9 cellular contexts compared by ENCODE assay signal in genomic region chr20:32019156-32019510, GRCh38. TPM values are rescaled to one million over a fixed set of nuclear protein-coding genes. Genes with fewer than 3 reads are reported as not detected.
DNase-seq lines count a peak whose midpoint lies in the region; ATAC-seq and TF ChIP-seq lines count a peak whose summit lies in the region.
"Had no signal": no experiment of that assay in that cellular context is flagged by ENCODE, and none has a peak within 500 bp of the region (broad histone marks: within the 10 kb centered on the region; RNA-seq: fewer than 3 reads in every experiment).

No MANE protein-coding gene starts in this region.

- no peak for ATAC-seq in activated naive CD8-positive, alpha-beta T cell treated with anti-CD3 and anti-CD28 coated beads, Interleukin-2, amount 50 U/mL, for 24 hours
- peak; percentile 11 for ATAC-seq in mucosa of descending colon

- no peak overlapping the region for H3K27ac ChIP-seq in testis

- no peaks in the 10 kb centered on the region for H3K36me3 ChIP-seq in mucosa of descending colon (ENCODE audit: low read depth)
- H3K36me3 ChIP-seq in testis (ENCODE audit: low read depth, missing control alignments) = no peaks in the 10 kb centered on the region

- no peaks in the 10 kb centered on the region for H3K27me3 ChIP-seq in testis

- no peaks in the 10 kb centered on the region for H3K36me3 Mint-ChIP-seq in activated naive CD8-positive, alpha-beta T cell treated with anti-CD3 and anti-CD28 coated beads, Interleukin-2, amount 50 U/mL, for 24 hours (ENCODE audit: low read depth)

- peaks cover 19% of the 10 kb centered on the region for H3K4me1 Mint-ChIP-seq in activated naive CD8-positive, alpha-beta T cell treated with anti-CD3 and anti-CD28 coated beads, Interleukin-2, amount 50 U/mL, for 24 hours

- H3K4me3 Mint-ChIP-seq in activated naive CD8-positive, alpha-beta T cell treated with anti-CD3 and anti-CD28 coated beads, Interleukin-2, amount 50 U/mL, for 24 hours = peak overlapping the region; percentile 71

- H3K9me3 Mint-ChIP-seq in activated naive CD8-positive, alpha-beta T cell treated with anti-CD3 and anti-CD28 coated beads, Interleukin-2, amount 50 U/mL, for 24 hours = no peaks in the 10 kb centered on the region

- H3K4me1 ChIP-seq in mucosa of descending colon (ENCODE audit: low read depth) (peaks cover 7% of the 10 kb centered on the region), testis (no peaks in the 10 kb centered on the region)

- WGBS in testis, 2 donors = 0 to 1% methylated on average over 14 to 15 of the region's 42 CpGs

- TF ChIP-seq CTCF in LNCaP clone FGC (IDR thresholded peaks at IDR 0.05; ENCODE audit: control insufficient read depth, extremely low read depth, insufficient read depth) (peak; percentile 29; the same call in 1 of the 2 replicates), mucosa of descending colon (IDR thresholded peaks at IDR 0.05) (no peak), testis (IDR thresholded peaks at IDR 0.05) (no peak)

- H3K27ac Mint-ChIP-seq in activated naive CD8-positive, alpha-beta T cell treated with anti-CD3 and anti-CD28 coated beads, Interleukin-2, amount 50 U/mL, for 24 hours = no peak overlapping the region

- intact Hi-C loops in mucosa of descending colon (cut with DNase I, micrococcal nuclease) = no loop called here
- intact Hi-C loops in testis (cut with DNase I; ENCODE audit: low total_unique reads) = no loop called here

- H3K4me3 ChIP-seq in LNCaP clone FGC (ENCODE audit: low read depth, low read length) (no peak overlapping the region), mucosa of descending colon (no peak overlapping the region), testis (peak overlapping the region in 1 of 2 donors; percentile 45)

- DNase-seq in EH (ENCODE audit: low read depth) (peak; percentile 3), LNCaP clone FGC (ENCODE audit: low read depth) (no peak), mucosa of descending colon (no peak), NK-92 (lab: John Stamatoyannopoulos, UW; ENCODE audit: unreplicated experiment) (no peak), HPDE6-E6E7 (ENCODE audit: extremely low spot score) (no peak), testis (no peak)
- DNase-seq in activated naive CD8-positive, alpha-beta T cell treated with anti-CD3 and anti-CD28 coated beads, Interleukin-2, amount 50 U/mL, for 24 hours = no peak
- DNase-seq in activated CD8-positive, alpha-beta memory T cell treated with anti-CD3 and anti-CD28 coated beads, Interleukin-2, amount 50 U/mL, for 48 hours = no peak

- H3K27me3 Mint-ChIP-seq in activated naive CD8-positive, alpha-beta T cell treated with anti-CD3 and anti-CD28 coated beads, Interleukin-2, amount 50 U/mL, for 24 hours = peaks cover 71% of the 10 kb centered on the region

- no peak for TF ChIP-seq POLR2A in testis (IDR thresholded peaks at IDR 0.05)

- H3K9me3 ChIP-seq in mucosa of descending colon = no peaks in the 10 kb centered on the region
- no peaks in the 10 kb centered on the region for H3K9me3 ChIP-seq in testis

RNA-seq across cellular contexts. Expression of gene CCM2L, which starts 8.9 kb away (rescaled TPM):
- total RNA-seq in mucosa of descending colon (1 to 10 TPM; 1.2 to 3.7 (median 1.8) TPM), testis (1 to 10 TPM; 2.7 to 3.0 TPM)
- 3.5 TPM for polyA plus RNA-seq in testis (ENCODE audit: insufficient read depth, low read depth, low replicate concordance)
- total RNA-seq: NCI-H460 had no signal

RNA-seq across cellular contexts. Expression of gene HCK, which starts 32.9 kb away (rescaled TPM):
- total RNA-seq in mucosa of descending colon (10 to 100 TPM in 2 of 3 donors, 1 to 10 TPM in 1; 6.2 to 17.3 (median 13.4) TPM), testis (1 to 10 TPM; 1.3 to 4.5 TPM)
- polyA plus RNA-seq in testis (ENCODE audit: insufficient read depth, low read depth, low replicate concordance) = 8.9 TPM
- total RNA-seq: NCI-H460 had no signal

RNA-seq across cellular contexts. Expression of gene XKR7, which starts 51.2 kb away (rescaled TPM):
- total RNA-seq in mucosa of descending colon (under 1 TPM; 0.09 to 0.13 (median 0.10) TPM), testis (under 1 TPM; 0.25 to 0.39 TPM)
- 0.96 TPM for polyA plus RNA-seq in testis (ENCODE audit: insufficient read depth, low read depth, low replicate concordance)
- total RNA-seq: NCI-H460 had no signal
